Comparison of ENCODE assay signal across 8 cellular contexts in the genomic region with DNA sequence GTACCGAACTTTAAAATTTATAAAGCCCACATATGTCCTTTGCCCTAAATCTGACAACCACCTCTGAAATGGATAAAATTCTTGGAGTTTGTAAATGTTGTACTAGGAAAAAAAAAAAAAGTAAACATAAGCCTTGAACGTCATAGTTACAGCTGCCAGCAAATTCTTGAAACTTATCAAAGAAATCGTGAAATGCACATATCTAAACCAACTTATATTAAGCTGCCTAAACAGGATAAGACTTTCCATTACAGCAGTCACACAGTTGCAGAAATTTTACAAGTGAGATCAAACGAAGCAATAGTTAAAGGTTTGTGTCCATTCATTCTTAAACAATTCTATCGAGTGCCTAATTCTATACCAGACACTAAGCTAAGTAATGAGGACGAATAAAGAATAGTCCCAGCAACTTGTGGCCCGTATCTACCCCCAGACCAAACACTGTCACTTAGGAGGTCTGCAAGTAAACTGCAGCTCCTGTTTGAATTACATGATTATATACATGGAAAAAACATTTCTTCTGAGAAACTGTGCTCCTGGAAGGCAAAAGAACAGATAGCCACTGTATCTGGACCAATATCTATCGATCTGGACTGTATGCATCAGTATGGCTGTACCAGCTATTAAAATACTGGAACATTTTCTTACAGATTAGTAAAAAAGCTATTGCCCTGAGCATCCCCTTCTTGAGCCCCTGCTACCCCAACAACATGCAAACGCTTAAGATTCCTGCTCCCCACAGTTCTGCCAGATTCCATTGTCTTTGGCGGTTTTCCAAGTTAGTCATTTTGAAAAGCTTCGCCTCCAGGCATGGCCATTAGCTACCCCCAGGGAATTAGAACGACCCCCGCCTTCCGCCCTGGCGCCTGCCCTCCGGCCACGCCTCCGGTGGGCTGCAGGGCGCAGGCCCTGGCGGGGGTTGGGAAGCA. TPM values are rescaled to one million over a fixed set of nuclear protein-coding genes. Genes with fewer than 3 reads are reported as not detected.
A peak's percentile ranks its signal among the peaks of the same experiment; 100 is the strongest.
DNase-seq lines count a peak whose midpoint lies in the region; ATAC-seq and TF ChIP-seq lines count a peak whose summit lies in the region.

No MANE protein-coding gene starts in this region.

- ATAC-seq in left lobe of liver: peak; percentile 28
- ATAC-seq in HG02798 (IDR thresholded peaks at IDR 0.05; ENCODE audit: poor library complexity, unreplicated experiment): no peak

- TF ChIP-seq CTCF in BE2C (IDR thresholded peaks at IDR 0.05; ENCODE audit: low read depth, low read length): no peak
- no peak for TF ChIP-seq CTCF in breast epithelium (IDR thresholded peaks at IDR 0.05)
- no peak for TF ChIP-seq CTCF in transverse colon (IDR thresholded peaks at IDR 0.05)

- 31 to 35% methylated on average over 8 to 18 of the region's 20 CpGs for WGBS in transverse colon (ENCODE audit: low coverage in 1 of 2), 2 donors

- H3K27me3 ChIP-seq in BE2C (no peaks in the 10 kb centered on the region), breast epithelium (no peaks in the 10 kb centered on the region), transverse colon (no peaks in the 10 kb centered on the region)

- in situ Hi-C loops in transverse colon (cut with MboI; ENCODE audit: low pct_ligation_motif_present in 1 of 4, low pct_unique_long_range_greater_than_20kb in 1 of 4, low sequenced_read_pairs in 3 of 4): no loop called here

- TF ChIP-seq POLR2A in breast epithelium (IDR thresholded peaks at IDR 0.05): no peak
- no peak for TF ChIP-seq POLR2A in transverse colon (IDR thresholded peaks at IDR 0.05)

- TF ChIP-seq EP300 in transverse colon (IDR thresholded peaks at IDR 0.05; ENCODE audit: low read depth): no peak

- peak overlapping the region; percentile 71 for H3K27ac ChIP-seq in breast epithelium
- H3K27ac ChIP-seq in transverse colon: peak overlapping the region; percentile 65 to 77 (median 76)

- H3K36me3 ChIP-seq in BE2C (no peaks in the 10 kb centered on the region), breast epithelium (no peaks in the 10 kb centered on the region), transverse colon (no peaks in the 10 kb centered on the region)

- no peaks in the 10 kb centered on the region for H3K9me3 ChIP-seq in BE2C
- H3K9me3 ChIP-seq in breast epithelium: no peaks in the 10 kb centered on the region
- H3K9me3 ChIP-seq in transverse colon: no peaks in the 10 kb centered on the region

- H3K4me3 ChIP-seq in BE2C (ENCODE audit: low read depth, low read length): peak overlapping the region; percentile 17
- H3K4me3 ChIP-seq in breast epithelium: peak overlapping the region; percentile 27 to 57 (median 44)
- peak overlapping the region in 1 of 4 donors; percentile 37 for H3K4me3 ChIP-seq in transverse colon

- peak; percentile 86 for DNase-seq in BE2C
- DNase-seq in NCI-H1092 (lab: John Stamatoyannopoulos, UW): peak; percentile 70
- no peak for DNase-seq in breast epithelium (ENCODE audit: low spot score in 2 of 2)
- peak; percentile 47 for DNase-seq in left lobe of liver (ENCODE audit: low spot score)
- DNase-seq in transverse colon: peak; percentile 8
- DNase-seq in inferior parietal cortex (ENCODE audit: extremely low spot score): no peak
- no peak for DNase-seq in activated CD4-positive, CD25-positive, alpha-beta regulatory T cell (lab: John Stamatoyannopoulos, UW)

- H3K4me1 ChIP-seq in BE2C (peaks cover 6% of the 10 kb centered on the region), breast epithelium (peaks cover 0 to 4% of the 10 kb centered on the region in 2 donors), transverse colon (peaks cover 0 to 17% (median 2%) of the 10 kb centered on the region in 4 donors)

- intact Hi-C loops in breast epithelium (cut with DNase I; ENCODE audit: low total_unique reads): no loop called here
- intact Hi-C loops in transverse colon (cut with DNase I; ENCODE audit: low total_unique reads): no loop called here

RNA-seq across cellular contexts. Expression of a gene that starts 3.4 kb away (rescaled TPM):
- 22.2 TPM for polyA plus RNA-seq in BE2C (2012; ENCODE audit: insufficient read depth, insufficient read length, low read depth)
- total RNA-seq in breast epithelium (10 to 100 TPM; 29.2 to 37.8 (median 32.3) TPM), left lobe of liver (18.5 TPM), transverse colon (10 to 100 TPM in 3 of 4 donors, 1 to 10 TPM in 1; 9.8 to 27.8 (median 20.6) TPM)

Comparison
In these comparisons a context has a peak if more than half of its experiments do, and no peak if none do; other contexts are left out.
1. DNase-seq: peak in BE2C (single experiment), NCI-H1092 (single experiment), left lobe of liver (single experiment) and transverse colon (single experiment); none in breast epithelium (0 of 2), inferior parietal cortex (single experiment) and activated CD4-positive, CD25-positive, alpha-beta regulatory T cell (0 of 4).